ENCODE assay signal across 12 cellular contexts in the genomic region with DNA sequence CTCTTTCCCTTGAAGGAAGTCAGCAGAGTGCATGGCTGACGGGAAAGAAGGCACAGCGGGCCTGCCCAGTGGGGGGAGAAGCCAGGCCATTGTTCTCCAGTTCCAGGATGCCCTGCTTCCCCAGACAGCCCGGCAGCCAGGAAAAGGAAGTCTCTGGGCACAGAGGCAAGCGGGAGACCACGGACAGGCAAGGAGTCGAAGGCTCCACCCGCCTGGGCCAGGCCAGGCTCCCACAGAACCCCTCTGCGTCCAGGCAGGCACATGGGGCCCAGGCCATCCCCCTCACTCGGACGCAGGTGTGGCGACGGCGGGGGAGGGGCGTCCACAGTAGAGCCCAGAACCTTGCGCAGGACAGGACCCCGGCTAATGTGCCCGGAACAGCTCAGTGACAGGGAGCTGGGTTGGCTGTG. TPM values are rescaled to one million over a fixed set of nuclear protein-coding genes. Genes with fewer than 3 reads are reported as not detected.
DNase-seq lines count a peak whose midpoint lies in the region; ATAC-seq and TF ChIP-seq lines count a peak whose summit lies in the region.
"Had no signal": no experiment of that assay in that cellular context is flagged by ENCODE, and none has a peak within 500 bp of the region (broad histone marks: within the 10 kb centered on the region; RNA-seq: fewer than 3 reads in every experiment).

No MANE protein-coding gene starts in this region.

- H3K4me3 ChIP-seq in HUES6 (ENCODE audit: low read depth, low read length) = no peak overlapping the region
- H3K4me3 ChIP-seq in iPS-20b (ENCODE audit: low read length) = no peak overlapping the region
- no peak overlapping the region for H3K4me3 ChIP-seq in spleen

- H3K27ac ChIP-seq in HUES6 (ENCODE audit: low read depth, low read length) = peak overlapping the region; percentile 41; the same call in 1 of the 2 replicates
- H3K27ac ChIP-seq in iPS-20b (ENCODE audit: low read length) = no peak overlapping the region
- H3K27ac ChIP-seq in spleen = peak overlapping the region; percentile 29 to 82 (median 74)
- H3K27ac ChIP-seq: HL-60 had no signal

- H3K27me3 ChIP-seq in HUES6 (ENCODE audit: control insufficient read depth, insufficient read depth, low read length) (no peaks in the 10 kb centered on the region), iPS-20b (ENCODE audit: insufficient read depth, low read length) (no peaks in the 10 kb centered on the region), spleen (replicated peaks in 1 of 7) (peaks cover 0 to 57% (median 0%) of the 10 kb centered on the region in 7 donors)

- H3K9ac ChIP-seq in HUES6 (ENCODE audit: low read length) = peak overlapping the region; percentile 27
- peak overlapping the region; percentile 51; the same call in 1 of the 2 replicates for H3K9ac ChIP-seq in iPS-20b (ENCODE audit: low read depth, low read length)

- peaks cover 31% of the 10 kb centered on the region for H3K4me1 ChIP-seq in HUES6 (ENCODE audit: control insufficient read depth, insufficient read depth, low read length)
- peaks cover 5% of the 10 kb centered on the region for H3K4me1 ChIP-seq in iPS-20b (ENCODE audit: insufficient read depth, low read length)
- H3K4me1 ChIP-seq in spleen = peaks cover 38 to 95% (median 78%) of the 10 kb centered on the region in 6 donors

- WGBS in spleen, 5 donors = 18 to 61% (median 58%) methylated on average over 2 to 17 of the region's 17 CpGs

- TF ChIP-seq POLR2A in spleen (IDR thresholded peaks at IDR 0.05) = no peak

- H3K36me3 ChIP-seq in HUES6 (ENCODE audit: control insufficient read depth, insufficient read depth, low read length) (peaks cover 6% of the 10 kb centered on the region), iPS-20b (ENCODE audit: insufficient read depth, low read depth, low read length) (no peaks in the 10 kb centered on the region), spleen (peaks cover 0 to 11% (median 4%) of the 10 kb centered on the region in 6 donors)

- intact Hi-C loops in spleen (cut with DNase I; ENCODE audit: low total_unique reads) = no loop called here

- ATAC-seq in GM19463 (IDR thresholded peaks at IDR 0.05; ENCODE audit: unreplicated experiment) = no peak

- CTCF ChIA-PET in GM10248 (lab: Yijun Ruan, JAX) = interaction anchor here (0.9 to 20.3 kb wide), 4 partner anchors 12 to 65 kb away, joined by 3 to 391 read pairs (median 8); no protein-coding TSS in a partner anchor

- POLR2A ChIA-PET in GM10248 (lab: Yijun Ruan, JAX) = no interaction called here

- DNase-seq in cerebellum (ENCODE audit: low spot score) (peak; percentile 48), spleen (peak; percentile 85), NCI-H526 treated with DMSO at 0.1 percent for 48 hours (lab: John Stamatoyannopoulos, UW) (no peak), GM10248 (ENCODE audit: extremely low spot score) (no peak)
- DNase-seq in activated naive CD4-positive, alpha-beta T cell treated with Interleukin-2 at 50 U/mL for 16 hours = no peak
- DNase-seq: NCI-H1048, nephron progenitor cell, SHP77 had no signal

- no peak for TF ChIP-seq CTCF in spleen (IDR thresholded peaks at IDR 0.05 in 8 of 11, conservative IDR thresholded peaks at IDR 0.05 in 3 of 11)
- TF ChIP-seq CTCF in GM10248 (IDR thresholded peaks at IDR 0.05; ENCODE audit: control extremely low read depth, extremely low read depth, low read depth, missing control alignments) = no peak

- H3K9me3 ChIP-seq in HUES6 (ENCODE audit: control insufficient read depth, insufficient read depth, low read depth, low read length) (no peaks in the 10 kb centered on the region), iPS-20b (ENCODE audit: insufficient read depth, low read depth, low read length) (no peaks in the 10 kb centered on the region), spleen (no peaks in the 10 kb centered on the region)

RNA-seq across cellular contexts. Expression of a gene that starts 8.7 kb away (rescaled TPM):
- total RNA-seq in cerebellum (2.7 TPM), spleen (10 to 100 TPM in 5 of 7 donors, 1 to 10 TPM in 2; 7.1 to 19.2 (median 13.3) TPM)
- 1 to 10 TPM; 3.9 to 7.3 (median 5.0) TPM for polyA plus RNA-seq in spleen

RNA-seq across cellular contexts. Expression of a gene that starts 34.9 kb away (rescaled TPM):
- total RNA-seq in cerebellum (0.73 TPM), spleen (10 to 100 TPM in 1 of 7 donors, 1 to 10 TPM in 6; 3.0 to 14.2 (median 6.1) TPM)
- 1 to 10 TPM; 3.7 to 6.4 (median 3.9) TPM for polyA plus RNA-seq in spleen

Comparison
In these comparisons a context has a peak if more than half of its experiments do, and no peak if none do; other contexts are left out.
1. DNase-seq: peak in cerebellum (single experiment) and spleen (single experiment); none in NCI-H526 treated with DMSO at 0.1 percent for 48 hours (single experiment), activated naive CD4-positive, alpha-beta T cell treated with Interleukin-2 at 50 U/mL for 16 hours (single experiment) and GM10248 (single experiment).